Comparison of ENCODE assay signal across 8 cellular contexts in genomic region chr14:68824517-68825347, GRCh38. TPM values are rescaled to one million over a fixed set of nuclear protein-coding genes. Genes with fewer than 3 reads are reported as not detected.
DNase-seq lines count a peak whose midpoint lies in the region; ATAC-seq and TF ChIP-seq lines count a peak whose summit lies in the region.

No MANE protein-coding gene starts in this region.

- POLR2A ChIA-PET in activated CD4-positive, alpha-beta memory T cell treated with anti-CD3 and anti-CD28 coated beads, Interleukin-2, amount 10 ng/mL, durations not matched to agents 7 days and 5 days (lab: Charles Lee), result interaction anchor here (1.3 kb wide), 1 partner anchor 29 kb away, joined by 3 read pairs; no protein-coding TSS in a partner anchor

- H3K9me3 Mint-ChIP-seq in stimulated activated naive CD8-positive, alpha-beta T cell treated with anti-CD3 and anti-CD28 coated beads, Interleukin-15, amount 100 ng/mL, for 72 hours, result no peaks in the 10 kb centered on the region
- H3K9me3 Mint-ChIP-seq in activated CD4-positive, alpha-beta memory T cell treated with anti-CD3 and anti-CD28 coated beads, Interleukin-2, amount 10 ng/mL, durations not matched to agents 7 days and 5 days, result no peaks in the 10 kb centered on the region

- no peak overlapping the region for H3K4me3 ChIP-seq in NB4 (ENCODE audit: low read depth, low read length)
- no peak overlapping the region for H3K4me3 ChIP-seq in osteoblast (ENCODE audit: insufficient read depth, low read length)

- no peaks in the 10 kb centered on the region for H3K36me3 ChIP-seq in osteoblast (ENCODE audit: insufficient read depth, low read length)

- no peaks in the 10 kb centered on the region for H3K79me2 ChIP-seq in osteoblast (ENCODE audit: insufficient read depth, low read length)

- H3K4me1 ChIP-seq in osteoblast (ENCODE audit: insufficient read depth, low read length), result peaks cover 2% of the 10 kb centered on the region

- H3K27me3 Mint-ChIP-seq in stimulated activated naive CD8-positive, alpha-beta T cell treated with anti-CD3 and anti-CD28 coated beads, Interleukin-15, amount 100 ng/mL, for 72 hours, result no peaks in the 10 kb centered on the region
- H3K27me3 Mint-ChIP-seq in activated CD4-positive, alpha-beta memory T cell treated with anti-CD3 and anti-CD28 coated beads, Interleukin-2, amount 10 ng/mL, durations not matched to agents 7 days and 5 days, result peaks cover 2% of the 10 kb centered on the region

- DNase-seq in stimulated activated naive CD8-positive, alpha-beta T cell treated with anti-CD3 and anti-CD28 coated beads, Interleukin-15, Interleukin-2, amounts not matched to agents 100 U/mL and 50 U/mL, for 24 hours, result peak; percentile 68
- no peak for DNase-seq in stimulated activated naive CD8-positive, alpha-beta T cell treated with anti-CD3 and anti-CD28 coated beads, Interleukin-15, amount 100 ng/mL, for 72 hours
- DNase-seq in NB4 (ENCODE audit: low read depth), result peak; percentile 57
- peak; percentile 54 for DNase-seq in activated CD4-positive, alpha-beta memory T cell treated with anti-CD3 and anti-CD28 coated beads, Interleukin-2, amount 10 ng/mL, durations not matched to agents 7 days and 5 days
- peak; percentile 50 for DNase-seq in germinal center (ENCODE audit: low spot score)
- DNase-seq in osteoblast (ENCODE audit: insufficient read length, low spot score, missing footprints), result peak; percentile 97
- no peak for DNase-seq in GF-D8 (lab: John Stamatoyannopoulos, UW)

- no peaks in the 10 kb centered on the region for H3K9me3 ChIP-seq in osteoblast (ENCODE audit: low read depth, low read length)

- no peak overlapping the region for H3K4me3 Mint-ChIP-seq in stimulated activated naive CD8-positive, alpha-beta T cell treated with anti-CD3 and anti-CD28 coated beads, Interleukin-15, amount 100 ng/mL, for 72 hours
- H3K4me3 Mint-ChIP-seq in activated CD4-positive, alpha-beta memory T cell treated with anti-CD3 and anti-CD28 coated beads, Interleukin-2, amount 10 ng/mL, durations not matched to agents 7 days and 5 days, result no peak overlapping the region

- TF ChIP-seq POLR2A in NB4 (IDR thresholded peaks at IDR 0.05; ENCODE audit: extremely low read depth, insufficient read length), result no peak

- CTCF ChIA-PET in activated CD4-positive, alpha-beta memory T cell treated with anti-CD3 and anti-CD28 coated beads, Interleukin-2, amount 10 ng/mL, durations not matched to agents 7 days and 5 days (lab: Charles Lee), result interaction anchor here (0.6 to 5.6 kb wide), 15 partner anchors 8 to 891 kb away, joined by 3 to 21 read pairs (median 6); no protein-coding TSS in a partner anchor

- H4K20me1 ChIP-seq in osteoblast (ENCODE audit: insufficient read depth, low read length), result no peaks in the 10 kb centered on the region

- H3K4me1 Mint-ChIP-seq in stimulated activated naive CD8-positive, alpha-beta T cell treated with anti-CD3 and anti-CD28 coated beads, Interleukin-15, amount 100 ng/mL, for 72 hours, result peaks cover 56% of the 10 kb centered on the region
- peaks cover 28% of the 10 kb centered on the region for H3K4me1 Mint-ChIP-seq in activated CD4-positive, alpha-beta memory T cell treated with anti-CD3 and anti-CD28 coated beads, Interleukin-2, amount 10 ng/mL, durations not matched to agents 7 days and 5 days

- H3K36me3 Mint-ChIP-seq in activated CD4-positive, alpha-beta memory T cell treated with anti-CD3 and anti-CD28 coated beads, Interleukin-2, amount 10 ng/mL, durations not matched to agents 7 days and 5 days (ENCODE audit: low read depth), result no peaks in the 10 kb centered on the region

- ATAC-seq in stimulated activated naive CD8-positive, alpha-beta T cell treated with anti-CD3 and anti-CD28 coated beads, Interleukin-15, Interleukin-2, amounts not matched to agents 100 U/mL and 50 U/mL, for 24 hours, result no peak
- ATAC-seq in stimulated activated naive CD8-positive, alpha-beta T cell treated with anti-CD3 and anti-CD28 coated beads, Interleukin-15, amount 100 ng/mL, for 72 hours, result no peak
- no peak for ATAC-seq in GM18868 (IDR thresholded peaks at IDR 0.05; ENCODE audit: unreplicated experiment)

- TF ChIP-seq CTCF in NB4 (IDR thresholded peaks at IDR 0.05; ENCODE audit: low read depth, low read length), result peak; percentile 85
- TF ChIP-seq CTCF in osteoblast (IDR thresholded peaks at IDR 0.05; ENCODE audit: extremely low read depth, low read depth, low read length), result peak; percentile 98

- no peak overlapping the region for H3K27ac ChIP-seq in osteoblast (ENCODE audit: low read depth, low read length)

- no peak overlapping the region for H3K27ac Mint-ChIP-seq in stimulated activated naive CD8-positive, alpha-beta T cell treated with anti-CD3 and anti-CD28 coated beads, Interleukin-15, amount 100 ng/mL, for 72 hours
- H3K27ac Mint-ChIP-seq in activated CD4-positive, alpha-beta memory T cell treated with anti-CD3 and anti-CD28 coated beads, Interleukin-2, amount 10 ng/mL, durations not matched to agents 7 days and 5 days, result no peak overlapping the region

- H3K27me3 ChIP-seq in osteoblast (ENCODE audit: insufficient read depth, low read length), result no peaks in the 10 kb centered on the region

- H2AFZ ChIP-seq in osteoblast (ENCODE audit: low read length), result peak overlapping the region; percentile 58

- peak overlapping the region; percentile 59 for H3K4me2 ChIP-seq in osteoblast (ENCODE audit: insufficient read depth, low read length)

RNA-seq across cellular contexts. Expression of gene ZFP36L1, which starts 31.9 kb away (rescaled TPM):
- 100 to 1,000 TPM in 1 of 2 experiments, 10 to 100 TPM in 1; 96.1 to 103 TPM for total RNA-seq in activated CD4-positive, alpha-beta memory T cell treated with anti-CD3 and anti-CD28 coated beads, Interleukin-2, amount 10 ng/mL, durations not matched to agents 7 days and 5 days
- 46.7 and 47.1 TPM in 2 replicates for total RNA-seq in osteoblast

Comparison
In these comparisons a context has a peak if more than half of its experiments do, and no peak if none do; other contexts are left out.
1. DNase-seq: peak in stimulated activated naive CD8-positive, alpha-beta T cell treated with anti-CD3 and anti-CD28 coated beads, Interleukin-15, Interleukin-2, amounts not matched to agents 100 U/mL and 50 U/mL, for 24 hours (single experiment), NB4 (single experiment), activated CD4-positive, alpha-beta memory T cell treated with anti-CD3 and anti-CD28 coated beads, Interleukin-2, amount 10 ng/mL, durations not matched to agents 7 days and 5 days (single experiment), germinal center (single experiment) and osteoblast (single experiment); none in stimulated activated naive CD8-positive, alpha-beta T cell treated with anti-CD3 and anti-CD28 coated beads, Interleukin-15, amount 100 ng/mL, for 72 hours (0 of 2) and GF-D8 (single experiment).